8 cellular contexts compared by ENCODE assay signal in genomic region chr11:9972917-9973504, GRCh38.
DNase-seq lines count a peak whose midpoint lies in the region; ATAC-seq and TF ChIP-seq lines count a peak whose summit lies in the region.

No MANE protein-coding gene starts in this region.

- in situ Hi-C loops in GM23248 (cut with MboI) = loop anchor here (10.0 kb wide), 1 partner anchor 208 kb away; no protein-coding TSS in a partner anchor
- in situ Hi-C loops in astrocyte of the cerebellum (cut with HindIII; ENCODE audit: low sequenced_read_pairs) = no loop called here

- H3F3A ChIP-seq in GM23248 (ENCODE audit: insufficient read depth) = 0 out of 2 replicates have a peak, but pooled peaks cover 17% of the 10 kb centered on the region

- H3K9me3 Mint-ChIP-seq in stimulated activated memory B cell treated with anti-CD40 and anti-IgM and Interleukin-4, amounts not matched to agents 10 μg/mL and 1 μg/mL and 100 μg/mL, for 72 hours = no peaks in the 10 kb centered on the region

- no peak overlapping the region for H3K4me3 Mint-ChIP-seq in stimulated activated memory B cell treated with anti-CD40 and anti-IgM and Interleukin-4, amounts not matched to agents 10 μg/mL and 1 μg/mL and 100 μg/mL, for 72 hours

- H3K27ac ChIP-seq in GM23248 = 0 out of 2 replicates have a peak overlapping the region, but pooled peaks have one; percentile 5

- no peaks in the 10 kb centered on the region for H3K4me1 Mint-ChIP-seq in stimulated activated memory B cell treated with anti-CD40 and anti-IgM and Interleukin-4, amounts not matched to agents 10 μg/mL and 1 μg/mL and 100 μg/mL, for 72 hours

- peak; percentile 71 for TF ChIP-seq CTCF in astrocyte of the cerebellum (IDR thresholded peaks at IDR 0.05; ENCODE audit: low read depth, low read length, missing control alignments)

- H3K4me2 ChIP-seq in GM23248 (ENCODE audit: unreplicated experiment) = peak overlapping the region; percentile 46

- H3K27me3 ChIP-seq in GM23248 (replicated peaks; ENCODE audit: insufficient read depth) = no peaks in the 10 kb centered on the region

- peak overlapping the region; percentile 50 for H2AFZ ChIP-seq in GM23248

- DNase-seq in DMS53 treated with DMSO at 0.1 percent for 48 hours (lab: John Stamatoyannopoulos, UW; ENCODE audit: unreplicated experiment) (peak; percentile 54), GM23248 (peak; percentile 77), NCI-H526 (lab: John Stamatoyannopoulos, UW) (peak; percentile 75 to 81), astrocyte of the cerebellum (ENCODE audit: low read depth) (peak; percentile 37), iPS-NIHi11 (ENCODE audit: low spot score) (peak; percentile 66)
- no peak for DNase-seq in activated CD4-positive, CD25-positive, alpha-beta regulatory T cell (lab: John Stamatoyannopoulos, UW)

- no peak overlapping the region for H3K4me3 ChIP-seq in GM23248
- no peak overlapping the region for H3K4me3 ChIP-seq in astrocyte of the cerebellum (ENCODE audit: low read depth, low read length)

- no peaks in the 10 kb centered on the region for H4K20me1 ChIP-seq in GM23248 (ENCODE audit: insufficient read depth)

- no peaks in the 10 kb centered on the region for H3K27me3 Mint-ChIP-seq in stimulated activated memory B cell treated with anti-CD40 and anti-IgM and Interleukin-4, amounts not matched to agents 10 μg/mL and 1 μg/mL and 100 μg/mL, for 72 hours

- peaks cover 30% of the 10 kb centered on the region for H3K4me1 ChIP-seq in GM23248 (ENCODE audit: insufficient read depth)

- peak overlapping the region; percentile 12; the same call in 1 of the 2 replicates for H3K9ac ChIP-seq in GM23248

- 0 out of 2 replicates have a peak, but pooled peaks cover 4% of the 10 kb centered on the region for H3K79me2 ChIP-seq in GM23248 (ENCODE audit: insufficient read depth)

- no peak overlapping the region for H3K27ac Mint-ChIP-seq in stimulated activated memory B cell treated with anti-CD40 and anti-IgM and Interleukin-4, amounts not matched to agents 10 μg/mL and 1 μg/mL and 100 μg/mL, for 72 hours

- ATAC-seq in stimulated activated memory B cell treated with anti-CD40 and anti-IgM and Interleukin-4, amounts not matched to agents 10 μg/mL and 1 μg/mL and 100 μg/mL, for 72 hours = peak; percentile 73
- ATAC-seq in GM19467 (IDR thresholded peaks at IDR 0.05; ENCODE audit: unreplicated experiment) = no peak

- H3K36me3 Mint-ChIP-seq in stimulated activated memory B cell treated with anti-CD40 and anti-IgM and Interleukin-4, amounts not matched to agents 10 μg/mL and 1 μg/mL and 100 μg/mL, for 72 hours = no peaks in the 10 kb centered on the region

- 10 to 13% methylated on average over 7 of the region's 7 CpGs for WGBS in GM23248 (ENCODE audit: low coverage in 1 of 2, low lambda C conversion rate in 2 of 2, missing lambda C conversion rate in 2 of 2), 2 experiments

- H3K9me2 ChIP-seq in GM23248 (ENCODE audit: insufficient read depth) = no peaks in the 10 kb centered on the region

- no peaks in the 10 kb centered on the region; the same call in 1 of the 2 replicates for H3K36me3 ChIP-seq in GM23248 (ENCODE audit: low read depth)

- H3K9me3 ChIP-seq in GM23248 (ENCODE audit: low read depth) = no peaks in the 10 kb centered on the region

Comparison
In these comparisons a context has a peak if more than half of its experiments do, and no peak if none do; other contexts are left out.
1. DNase-seq: peak in DMS53 treated with DMSO at 0.1 percent for 48 hours (single experiment), GM23248 (single experiment), NCI-H526 (2 of 2), astrocyte of the cerebellum (single experiment) and iPS-NIHi11 (single experiment); none in activated CD4-positive, CD25-positive, alpha-beta regulatory T cell (0 of 4).